In the genomic region with DNA sequence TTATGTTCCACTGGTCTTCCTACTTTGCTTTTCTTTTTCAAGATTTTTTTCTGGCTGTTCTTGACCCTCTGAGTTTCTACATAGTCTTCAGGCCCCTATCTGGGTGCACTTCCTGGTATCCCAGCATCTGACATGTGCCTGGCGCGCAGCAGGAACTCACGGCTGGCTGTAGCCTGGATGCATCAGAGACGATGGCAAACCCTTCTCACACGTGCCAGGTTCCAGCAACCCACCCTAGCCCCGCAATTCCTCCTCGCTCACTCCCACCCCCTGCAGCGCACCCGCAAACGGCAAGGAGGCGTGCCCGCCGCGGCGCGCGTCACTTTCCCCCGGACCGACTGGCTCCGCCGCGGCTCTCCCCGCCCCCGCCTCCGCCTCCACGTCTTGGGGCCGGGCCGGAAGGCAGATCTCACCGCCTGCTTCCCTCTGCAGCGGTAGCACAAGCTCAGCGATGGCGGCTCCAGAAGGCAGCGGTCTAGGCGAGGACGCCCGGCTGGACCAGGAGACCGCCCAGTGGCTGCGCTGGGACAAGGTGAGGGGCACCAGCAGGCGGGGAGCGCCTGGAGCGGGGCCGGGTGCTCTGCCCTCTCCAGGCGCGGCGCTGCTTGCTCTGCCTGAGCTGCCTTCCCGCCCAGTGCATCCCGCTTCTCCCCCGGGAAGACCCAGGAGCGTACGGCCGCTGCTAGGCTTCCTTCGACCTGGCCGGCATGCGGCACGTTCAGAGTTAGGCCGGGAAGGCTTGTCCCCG, we compare ENCODE assay signal across 8 cellular contexts. TPM values are rescaled to one million over a fixed set of nuclear protein-coding genes. Genes with fewer than 3 reads are reported as not detected.
A peak's percentile ranks its signal among the peaks of the same experiment; 100 is the strongest.
DNase-seq lines count a peak whose midpoint lies in the region; ATAC-seq, FAIRE-seq and TF ChIP-seq lines count a peak whose summit lies in the region.

A gene (plus strand): TSS at position 405 of the 748 bp plus-strand sequence. CDS start 47 bp downstream, at position 452.

- H3K4me2 ChIP-seq in BLaER1: peak within 1 kb of the TSS; percentile 88

- H3K4me3 ChIP-seq in BLaER1 (peak within 1 kb of the TSS; percentile 90), dorsolateral prefrontal cortex (peak within 1 kb of the TSS; percentile 50 to 98 (median 83)), lower leg skin (ENCODE audit: low read depth, poor library complexity, severe bottlenecking) (peak within 1 kb of the TSS; percentile 71)

- no peaks in the 10 kb centered on the region for H3K9me3 ChIP-seq in BLaER1

- no peaks in the 10 kb centered on the region for H3K27me3 ChIP-seq in BLaER1
- H3K27me3 ChIP-seq in dorsolateral prefrontal cortex: no peaks in the 10 kb centered on the region

- H3K4me1 ChIP-seq in BLaER1: peaks cover 32% of the 10 kb centered on the region

- peak in 32 of 56 donors; percentile 2 to 53 (median 21) for TF ChIP-seq CTCF in dorsolateral prefrontal cortex (IDR thresholded peaks at IDR 0.05 in 54 of 56, conservative IDR thresholded peaks at IDR 0.05 in 2 of 56; ENCODE audit: low read depth in 1 of 56, partially characterized antibody in 56 of 56)
- no peak for TF ChIP-seq CTCF in lower leg skin (IDR thresholded peaks at IDR 0.05)

- WGBS in lower leg skin, 2 donors: 1% methylated on average over 33 to 41 of the region's 57 CpGs

- intact Hi-C loops in dorsolateral prefrontal cortex (cut with DNase I): loop anchor here in 1 of 2 donors (5.0 kb wide), 1 partner anchor 66 kb away; a partner anchor contains a TSS
- intact Hi-C loops in lower leg skin (cut with DNase I; ENCODE audit: low total_unique reads): no loop called here

- H4K20me1 ChIP-seq in BLaER1: peaks cover 12% of the 10 kb centered on the region

- peak; percentile 92 for DNase-seq in GM19239 (ENCODE audit: insufficient read length, low spot score)
- DNase-seq in NCI-H526 (lab: John Stamatoyannopoulos, UW): peak; percentile 87 to 94
- peak; percentile 89 to 92 for DNase-seq in activated CD4-positive, alpha-beta T cell treated with anti-CD3 and anti-CD28 coated beads, Interleukin-2, amount 50 U/mL, for 4 hours
- peak; percentile 48 to 90 (median 80) for DNase-seq in dorsolateral prefrontal cortex
- peak; percentile 84 to 97 for DNase-seq in lower leg skin (ENCODE audit: low spot score in 2 of 2)
- peak; percentile 64 to 87 (median 76) for DNase-seq in stimulated activated CD4-positive, alpha-beta T cell treated with anti-CD3 and anti-CD28 coated beads, TNF-alpha, amount 100 ng/mL, for 1 hour (ENCODE audit: low read depth in 3 of 3, low spot score in 1 of 3)

- H3K9ac ChIP-seq in BLaER1: peak within 1 kb of the TSS; percentile 83

- H3K36me3 ChIP-seq in BLaER1: peaks cover 17% of the 10 kb centered on the region

- TF ChIP-seq POLR2A in lower leg skin (IDR thresholded peaks at IDR 0.05): no peak

- peak; percentile 71 for FAIRE-seq in GM19239 (lab: Jason Lieb, UNC)

- peak within 1 kb of the TSS; percentile 84 for H3K27ac ChIP-seq in BLaER1
- H3K27ac ChIP-seq in dorsolateral prefrontal cortex: peak within 1 kb of the TSS in 54 of 59 donors; percentile 7 to 89 (median 72)

- ATAC-seq in HG03442 (IDR thresholded peaks at IDR 0.05; ENCODE audit: unreplicated experiment): peak; percentile 95

RNA-seq across cellular contexts. Expression of the gene that starts here (rescaled TPM):
- total RNA-seq in dorsolateral prefrontal cortex: 10 to 100 TPM in 85 of 120 experiments, 1 to 10 TPM in 35; 6.9 to 19.6 (median 11.9) TPM
- total RNA-seq in lower leg skin: 10 to 100 TPM; 52.7 to 83.9 (median 74.7) TPM

Comparison
In these comparisons a context has a peak if more than half of its experiments do, and no peak if none do; other contexts are left out.
1. Peak in every context shown above with its lines: DNase-seq, ATAC-seq, H3K4me3 ChIP-seq and H3K27ac ChIP-seq.
2. CTCF ChIP-seq: peak in dorsolateral prefrontal cortex (32 of 56); none in lower leg skin (0 of 3).